ENCODE assay signal across 11 cellular contexts in the genomic region with DNA sequence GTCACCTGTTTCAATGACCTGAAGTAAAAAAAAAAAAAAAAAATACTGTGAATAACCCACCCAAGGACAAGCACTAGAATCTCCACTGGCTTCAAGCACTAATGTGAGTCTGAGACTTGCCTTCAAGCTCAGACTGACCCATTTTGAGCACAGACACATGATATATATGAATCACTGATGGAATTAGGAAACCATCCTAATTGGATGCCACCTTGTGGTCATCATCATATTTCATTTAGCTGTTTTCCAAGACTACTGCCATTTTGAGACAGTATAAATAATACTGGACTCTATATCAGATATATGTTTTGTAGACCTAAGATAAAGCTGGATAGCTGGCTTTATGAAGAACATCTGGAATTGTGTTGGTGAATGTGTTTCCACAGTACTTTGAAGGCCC.
A peak's percentile ranks its signal among the peaks of the same experiment; 100 is the strongest.
DNase-seq lines count a peak whose midpoint lies in the region; ATAC-seq and TF ChIP-seq lines count a peak whose summit lies in the region.
"Had no signal": no experiment of that assay in that cellular context is flagged by ENCODE, and none has a peak within 500 bp of the region (broad histone marks: within the 10 kb centered on the region; RNA-seq: fewer than 3 reads in every experiment).

No MANE protein-coding gene starts in this region.

- H3K27me3 ChIP-seq in Panc1 (ENCODE audit: control insufficient read depth, insufficient read depth, low read length) (no peaks in the 10 kb centered on the region), Caco-2 (replicated peaks; ENCODE audit: control insufficient read depth, insufficient read depth, low read length) (no peaks in the 10 kb centered on the region)
- H3K27me3 ChIP-seq: ovary had no signal

- no peak overlapping the region for H3K4me3 ChIP-seq in Panc1 (ENCODE audit: low read depth in 2 of 2, low read length in 2 of 2)
- H3K4me3 ChIP-seq in Caco-2 (ENCODE audit: low read depth, low read length) = no peak overlapping the region
- H3K4me3 ChIP-seq: ovary had no signal

- H3K27me3 Mint-ChIP-seq in Caco-2 (ENCODE audit: insufficient read depth, unreplicated experiment) = no peaks in the 10 kb centered on the region

- peak; percentile 54 for ATAC-seq in HG02642 (IDR thresholded peaks at IDR 0.05; ENCODE audit: poor library complexity, unreplicated experiment)
- ATAC-seq in Panc1 = no peak
- no peak for ATAC-seq in GM21526 (IDR thresholded peaks at IDR 0.05; ENCODE audit: low FRiP score, unreplicated experiment)

- H3K4me1 ChIP-seq in Panc1 (ENCODE audit: control insufficient read depth, insufficient read depth, low read length) = no peaks in the 10 kb centered on the region
- H3K4me1 ChIP-seq in Caco-2 = no peaks in the 10 kb centered on the region

- POLR2A ChIA-PET in Panc1 (lab: Charles Lee) (no interaction called here), Caco-2 (lab: Charles Lee) (no interaction called here)

- H3K27ac ChIP-seq in Panc1 (ENCODE audit: low read length) = no peak overlapping the region
- H3K27ac ChIP-seq: ovary had no signal

- peak; percentile 31 for TF ChIP-seq CTCF in Panc1 (IDR thresholded peaks at IDR 0.05)
- peak in 1 of 2 experiments; percentile 7 for TF ChIP-seq CTCF in Caco-2 (IDR thresholded peaks at IDR 0.05; ENCODE audit: insufficient read depth in 1 of 2, low read depth in 1 of 2, low read length in 1 of 2, severe bottlenecking in 1 of 2, unreplicated experiment in 1 of 2)

- in situ Hi-C loops in Panc1 (cut with HindIII; ENCODE audit: low pct_unique_long_range_greater_than_20kb, low sequenced_read_pairs) = no loop called here

- H3K9me3 Mint-ChIP-seq in Caco-2 (ENCODE audit: unreplicated experiment) = no peaks in the 10 kb centered on the region

- no peak overlapping the region for H3K4me3 Mint-ChIP-seq in Caco-2 (ENCODE audit: unreplicated experiment)

- DNase-seq in EH (ENCODE audit: low read depth) (peak; percentile 16), Panc1 (ENCODE audit: low read depth, low spot score) (no peak), fibroblast of peridontal ligament (ENCODE audit: extremely low read depth) (peak; percentile 6), AG08396 (ENCODE audit: low spot score) (no peak), Caco-2 (no peak)
- no peak for DNase-seq in activated CD8-positive, alpha-beta memory T cell treated with anti-CD3 and anti-CD28 coated beads, Interleukin-2, amount 50 U/mL, for 4 hours
- DNase-seq: caudate nucleus, NCI-H1436, ovary had no signal

- H3K36me3 Mint-ChIP-seq in Caco-2 (ENCODE audit: insufficient read depth, unreplicated experiment) = no peaks in the 10 kb centered on the region

- H3K4me1 Mint-ChIP-seq in Caco-2 (ENCODE audit: low read depth, unreplicated experiment) = no peaks in the 10 kb centered on the region

- no peaks in the 10 kb centered on the region for H3K9me3 ChIP-seq in Panc1 (ENCODE audit: control insufficient read depth, insufficient read depth, low read depth, low read length)
- H3K9me3 ChIP-seq in Caco-2 = no peaks in the 10 kb centered on the region
- H3K9me3 ChIP-seq: ovary had no signal

- no peak overlapping the region for H3K27ac Mint-ChIP-seq in Caco-2 (ENCODE audit: unreplicated experiment)

- BruUV-seq in Panc1 (replicated peaks; lab: Mats Ljungman, UMichigan) (no TSS peak), Caco-2 (replicated peaks; lab: Mats Ljungman, UMichigan) (no TSS peak)

- H3K36me3 ChIP-seq in Panc1 (ENCODE audit: control insufficient read depth, insufficient read depth, low read length) = no peaks in the 10 kb centered on the region
- H3K36me3 ChIP-seq in Caco-2 (ENCODE audit: control insufficient read depth, insufficient read depth, low read length) = no peaks in the 10 kb centered on the region
- H3K36me3 ChIP-seq: ovary had no signal

- CTCF ChIA-PET in Panc1 (lab: Charles Lee) (interaction anchor here (0.6 kb wide), 1 partner anchor 155 kb away, joined by 3 read pairs; no protein-coding TSS in a partner anchor), Caco-2 (lab: Charles Lee) (interaction anchor here (0.7 kb wide), 1 partner anchor 22 kb away, joined by 3 read pairs; no protein-coding TSS in a partner anchor)

- intact Hi-C loops in Panc1 (cut with micrococcal nuclease; ENCODE audit: unreplicated experiment) = no loop called here
- intact Hi-C loops in Caco-2 (cut with micrococcal nuclease; ENCODE audit: unreplicated experiment) = loop anchor here (10.0 kb wide), 1 partner anchor 331 kb away; no protein-coding TSS in a partner anchor

Comparison
In these comparisons a context has a peak if more than half of its experiments do, and no peak if none do; other contexts are left out.
1. DNase-seq: peak in EH (single experiment) and fibroblast of peridontal ligament (single experiment); none in Panc1 (single experiment), AG08396 (single experiment), Caco-2 (0 of 2) and activated CD8-positive, alpha-beta memory T cell treated with anti-CD3 and anti-CD28 coated beads, Interleukin-2, amount 50 U/mL, for 4 hours (single experiment).